ENCODE assay signal across 11 cellular contexts in genomic region chr11:4197112-4197511, GRCh38.
"Had no signal": no experiment of that assay in that cellular context is flagged by ENCODE, and none has a peak within 500 bp of the region (broad histone marks: within the 10 kb centered on the region; RNA-seq: fewer than 3 reads in every experiment).

No MANE protein-coding gene starts in this region.

- H3K9me3 ChIP-seq: HAP-1 had no signal

- H3K4me2 ChIP-seq: GM23338 had no signal

- H3K9ac ChIP-seq: GM23248 had no signal

- H3K4me3 ChIP-seq: GM23248, GM23338, HAP-1 had no signal

- DNase-seq: GM23248, GOT3, H7, H9, HCEC 1CT, HFFc6 had no signal

- FAIRE-seq: H1, H54 had no signal

- H3K36me3 ChIP-seq: HAP-1 had no signal

- H3K4me1 ChIP-seq: HAP-1 had no signal

- H3K27ac ChIP-seq: GM23248 had no signal

- ATAC-seq: GM23338, HCT116 had no signal

- H2AFZ ChIP-seq: GM23248, GM23338 had no signal
